In genomic region chr17:65588194-65588808, GRCh38 we compare ENCODE assay signal across 1 cellular context.
A peak's percentile ranks its signal among the peaks of the same experiment; 100 is the strongest.
TF ChIP-seq lines count a peak whose summit lies in the region.

No MANE protein-coding gene starts in this region.

TF ChIP-seq in HCT116, 20 proteins besides CTCF, POLR2A, EP300 and RAD21 (continued from another document):
- TF ChIP-seq, protein P1, sequence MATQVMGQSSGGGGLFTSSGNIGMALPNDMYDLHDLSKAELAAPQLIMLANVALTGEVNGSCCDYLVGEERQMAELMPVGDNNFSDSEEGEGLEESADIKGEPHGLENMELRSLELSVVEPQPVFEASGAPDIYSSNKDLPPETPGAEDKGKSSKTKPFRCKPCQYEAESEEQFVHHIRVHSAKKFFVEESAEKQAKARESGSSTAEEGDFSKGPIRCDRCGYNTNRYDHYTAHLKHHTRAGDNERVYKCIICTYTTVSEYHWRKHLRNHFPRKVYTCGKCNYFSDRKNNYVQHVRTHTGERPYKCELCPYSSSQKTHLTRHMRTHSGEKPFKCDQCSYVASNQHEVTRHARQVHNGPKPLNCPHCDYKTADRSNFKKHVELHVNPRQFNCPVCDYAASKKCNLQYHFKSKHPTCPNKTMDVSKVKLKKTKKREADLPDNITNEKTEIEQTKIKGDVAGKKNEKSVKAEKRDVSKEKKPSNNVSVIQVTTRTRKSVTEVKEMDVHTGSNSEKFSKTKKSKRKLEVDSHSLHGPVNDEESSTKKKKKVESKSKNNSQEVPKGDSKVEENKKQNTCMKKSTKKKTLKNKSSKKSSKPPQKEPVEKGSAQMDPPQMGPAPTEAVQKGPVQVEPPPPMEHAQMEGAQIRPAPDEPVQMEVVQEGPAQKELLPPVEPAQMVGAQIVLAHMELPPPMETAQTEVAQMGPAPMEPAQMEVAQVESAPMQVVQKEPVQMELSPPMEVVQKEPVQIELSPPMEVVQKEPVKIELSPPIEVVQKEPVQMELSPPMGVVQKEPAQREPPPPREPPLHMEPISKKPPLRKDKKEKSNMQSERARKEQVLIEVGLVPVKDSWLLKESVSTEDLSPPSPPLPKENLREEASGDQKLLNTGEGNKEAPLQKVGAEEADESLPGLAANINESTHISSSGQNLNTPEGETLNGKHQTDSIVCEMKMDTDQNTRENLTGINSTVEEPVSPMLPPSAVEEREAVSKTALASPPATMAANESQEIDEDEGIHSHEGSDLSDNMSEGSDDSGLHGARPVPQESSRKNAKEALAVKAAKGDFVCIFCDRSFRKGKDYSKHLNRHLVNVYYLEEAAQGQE (IDR thresholded peaks at IDR 0.05; ENCODE audit: low read depth): no peak
- no peak; the same call in 1 of the 2 replicates for TF ChIP-seq JUND (IDR thresholded peaks at IDR 0.05)
- no peak for TF ChIP-seq ELF1 (IDR thresholded peaks at IDR 0.05; ENCODE audit: borderline replicate concordance, low read depth)
- TF ChIP-seq SIN3A (IDR thresholded peaks at IDR 0.05; ENCODE audit: low read depth): peak; percentile 47
- peak; percentile 68 for TF ChIP-seq SP1 (IDR thresholded peaks at IDR 0.05; ENCODE audit: low read depth)
- TF ChIP-seq ZFX (IDR thresholded peaks at IDR 0.05): 0 out of 2 replicates have a peak, but pooled peaks have one; percentile 21
- no peak; the same call in 1 of the 2 replicates for TF ChIP-seq FOSL1 (IDR thresholded peaks at IDR 0.05; ENCODE audit: low read depth)
- peak; percentile 64; the same call in 1 of the 2 replicates for TF ChIP-seq CBX3 (IDR thresholded peaks at IDR 0.05; ENCODE audit: low read depth)
- no peak for TF ChIP-seq EZH2 (IDR thresholded peaks at IDR 0.05)
- no peak for TF ChIP-seq ZNF274 (IDR thresholded peaks at IDR 0.05; ENCODE audit: low read depth, low read length)
- TF ChIP-seq, protein P2, sequence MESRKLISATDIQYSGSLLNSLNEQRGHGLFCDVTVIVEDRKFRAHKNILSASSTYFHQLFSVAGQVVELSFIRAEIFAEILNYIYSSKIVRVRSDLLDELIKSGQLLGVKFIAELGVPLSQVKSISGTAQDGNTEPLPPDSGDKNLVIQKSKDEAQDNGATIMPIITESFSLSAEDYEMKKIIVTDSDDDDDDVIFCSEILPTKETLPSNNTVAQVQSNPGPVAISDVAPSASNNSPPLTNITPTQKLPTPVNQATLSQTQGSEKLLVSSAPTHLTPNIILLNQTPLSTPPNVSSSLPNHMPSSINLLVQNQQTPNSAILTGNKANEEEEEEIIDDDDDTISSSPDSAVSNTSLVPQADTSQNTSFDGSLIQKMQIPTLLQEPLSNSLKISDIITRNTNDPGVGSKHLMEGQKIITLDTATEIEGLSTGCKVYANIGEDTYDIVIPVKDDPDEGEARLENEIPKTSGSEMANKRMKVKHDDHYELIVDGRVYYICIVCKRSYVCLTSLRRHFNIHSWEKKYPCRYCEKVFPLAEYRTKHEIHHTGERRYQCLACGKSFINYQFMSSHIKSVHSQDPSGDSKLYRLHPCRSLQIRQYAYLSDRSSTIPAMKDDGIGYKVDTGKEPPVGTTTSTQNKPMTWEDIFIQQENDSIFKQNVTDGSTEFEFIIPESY (IDR thresholded peaks at IDR 0.05; ENCODE audit: extremely low read depth, insufficient replicate concordance, low read length): no peak
- TF ChIP-seq EGR1 (IDR thresholded peaks at IDR 0.05; ENCODE audit: low read depth): no peak
- 0 out of 2 replicates have a peak, but pooled peaks have one; percentile 36 for TF ChIP-seq POLR2AphosphoS5 (IDR thresholded peaks at IDR 0.05; ENCODE audit: low read depth, low read length)
- no peak for TF ChIP-seq YY1 (IDR thresholded peaks at IDR 0.05; ENCODE audit: extremely low read depth, insufficient replicate concordance, low read depth, low read length)
- TF ChIP-seq SRF (IDR thresholded peaks at IDR 0.05; ENCODE audit: low read depth): no peak
- TF ChIP-seq, protein P3, sequence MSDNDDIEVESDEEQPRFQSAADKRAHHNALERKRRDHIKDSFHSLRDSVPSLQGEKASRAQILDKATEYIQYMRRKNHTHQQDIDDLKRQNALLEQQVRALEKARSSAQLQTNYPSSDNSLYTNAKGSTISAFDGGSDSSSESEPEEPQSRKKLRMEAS (IDR thresholded peaks at IDR 0.05): peak; percentile 53
- no peak; the same call in 1 of the 2 replicates for TF ChIP-seq CEBPB (IDR thresholded peaks at IDR 0.05; ENCODE audit: low read depth)
- peak; percentile 95 for TF ChIP-seq TCF7L2 (IDR thresholded peaks at IDR 0.05; ENCODE audit: borderline replicate concordance, extremely low read depth, insufficient read depth, insufficient read length)
